ENCODE assay signal across 8 cellular contexts in the genomic region with DNA sequence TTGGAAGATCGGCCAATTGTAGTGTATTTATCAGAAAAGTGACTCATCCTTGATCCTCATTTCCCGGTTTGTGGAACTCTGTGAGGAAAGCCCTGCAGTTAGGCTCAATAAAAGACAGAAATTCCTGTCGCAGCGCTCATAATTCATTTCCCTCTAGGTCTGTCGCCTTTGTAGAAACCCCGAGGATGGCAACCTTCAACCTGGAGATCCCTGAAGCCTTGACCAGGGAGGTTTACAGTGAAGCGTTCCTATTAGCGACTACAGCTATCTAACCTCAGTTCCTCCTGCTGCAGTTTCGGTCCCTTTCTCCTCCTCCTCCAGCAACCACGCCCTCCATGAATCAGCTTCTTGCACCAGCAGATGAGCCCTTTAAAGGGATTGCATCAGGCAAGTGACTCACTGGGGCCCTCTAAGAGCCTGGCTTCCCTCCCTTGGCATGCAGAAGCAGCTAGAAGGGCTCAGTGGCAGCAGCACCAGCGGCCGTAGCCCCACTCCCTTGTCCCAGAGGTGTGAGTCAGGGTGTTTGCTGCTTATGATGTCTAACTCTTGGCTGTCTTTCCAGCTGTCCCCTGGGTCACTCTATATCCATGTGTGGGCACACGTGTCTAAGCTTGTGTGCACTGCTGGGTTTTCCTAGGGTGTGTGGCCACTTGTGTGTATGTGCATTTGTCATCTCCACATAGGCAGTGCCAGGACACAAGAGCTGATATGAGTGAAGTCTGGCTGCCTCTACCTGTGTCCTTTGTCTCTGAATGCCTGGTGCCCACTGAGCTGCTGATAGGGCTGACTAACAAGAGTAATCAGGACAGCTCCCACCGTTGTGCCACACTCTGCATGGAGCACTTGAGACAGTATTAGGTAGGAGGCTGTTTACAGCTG. TPM values are rescaled to one million over a fixed set of nuclear protein-coding genes. Genes with fewer than 3 reads are reported as not detected.
A peak's percentile ranks its signal among the peaks of the same experiment; 100 is the strongest.
DNase-seq lines count a peak whose midpoint lies in the region; ATAC-seq and TF ChIP-seq lines count a peak whose summit lies in the region.

No MANE protein-coding gene starts in this region.

- no peaks in the 10 kb centered on the region for H3K27me3 ChIP-seq in hepatocyte
- H3K27me3 ChIP-seq in rectal smooth muscle tissue (ENCODE audit: control insufficient read depth, insufficient read depth, low read length): no peaks in the 10 kb centered on the region

- CTCF ChIA-PET in GM10248 (lab: Yijun Ruan, JAX): interaction anchor here (0.7 to 2.1 kb wide), 11 partner anchors 10 to 162 kb away, joined by 3 to 17 read pairs (median 4); a partner anchor contains a TSS

- DNase-seq in GM10248 (ENCODE audit: extremely low spot score): peak; percentile 88
- DNase-seq in NCI-H146 (lab: John Stamatoyannopoulos, UW): peak; percentile 76
- peak; percentile 39 to 98 (median 74) for DNase-seq in T-helper 2 cell
- DNase-seq in anterior cingulate cortex (lab: John Stamatoyannopoulos, UW): peak; percentile 40 to 94 (median 79)
- DNase-seq in hepatocyte (ENCODE audit: low spot score): peak; percentile 98
- DNase-seq in cerebellar nuclear complex (lab: John Stamatoyannopoulos, UW): no peak

- POLR2A ChIA-PET in GM10248 (lab: Yijun Ruan, JAX): interaction anchor here (0.6 to 1.7 kb wide), 9 partner anchors 8 to 78 kb away, joined by 3 to 15 read pairs (median 4); a partner anchor contains a TSS

- H3K4me1 ChIP-seq in hepatocyte (ENCODE audit: insufficient read depth) (peaks cover 14% of the 10 kb centered on the region), rectal smooth muscle tissue (ENCODE audit: control insufficient read depth, insufficient read depth, low read length) (peaks cover 20% of the 10 kb centered on the region)

- H3K27ac ChIP-seq in hepatocyte (peak overlapping the region; percentile 96), rectal smooth muscle tissue (ENCODE audit: low read depth, low read length) (peak overlapping the region; percentile 98)

- peak overlapping the region; percentile 76 for H3K4me2 ChIP-seq in hepatocyte

- peaks cover 31% of the 10 kb centered on the region for H4K20me1 ChIP-seq in hepatocyte (ENCODE audit: insufficient read depth, poor library complexity, severe bottlenecking)

- WGBS in hepatocyte (ENCODE audit: low lambda C conversion rate, missing lambda C conversion rate): 6% methylated on average over 14 of the region's 14 CpGs

- H3K79me2 ChIP-seq in hepatocyte: peaks cover 39% of the 10 kb centered on the region

- no peaks in the 10 kb centered on the region for H3K9me2 ChIP-seq in hepatocyte (replicated peaks; ENCODE audit: insufficient read depth)

- peak; percentile 44 for ATAC-seq in HG02759 (IDR thresholded peaks at IDR 0.05; ENCODE audit: unreplicated experiment)

- no peak for TF ChIP-seq CTCF in GM10248 (IDR thresholded peaks at IDR 0.05; ENCODE audit: control extremely low read depth, extremely low read depth, low read depth, missing control alignments)
- no peak for TF ChIP-seq CTCF in hepatocyte (IDR thresholded peaks at IDR 0.05; ENCODE audit: poor library complexity)

- H3K36me3 ChIP-seq in hepatocyte (replicated peaks; ENCODE audit: insufficient read depth, low read depth): no peaks in the 10 kb centered on the region
- peaks cover 6% of the 10 kb centered on the region for H3K36me3 ChIP-seq in rectal smooth muscle tissue (ENCODE audit: control insufficient read depth, insufficient read depth, low read length)

- no peaks in the 10 kb centered on the region for H3K9me3 ChIP-seq in hepatocyte (ENCODE audit: low read depth)

- peak overlapping the region; percentile 92 for H3K9ac ChIP-seq in rectal smooth muscle tissue (ENCODE audit: low read length)

- peak overlapping the region; percentile 4 for H2AFZ ChIP-seq in hepatocyte

- H3K4me3 ChIP-seq in hepatocyte (peak overlapping the region; percentile 18), rectal smooth muscle tissue (ENCODE audit: low read length) (peak overlapping the region; percentile 89)

RNA-seq across cellular contexts. Expression of a gene that starts 0.8 kb away (rescaled TPM):
- total RNA-seq in hepatocyte: 28.2 and 30.7 TPM in 2 replicates
- 48.4 and 56.3 TPM in 2 replicates for polyA plus RNA-seq in hepatocyte

RNA-seq across cellular contexts. Expression of a gene that starts 11.2 kb away (rescaled TPM):
- 9.4 and 10.4 TPM in 2 replicates for total RNA-seq in hepatocyte
- polyA plus RNA-seq in hepatocyte: 54.6 and 63.9 TPM in 2 replicates

Comparison
In these comparisons a context has a peak if more than half of its experiments do, and no peak if none do; other contexts are left out.
1. DNase-seq: peak in GM10248 (single experiment), NCI-H146 (single experiment), T-helper 2 cell (5 of 5), anterior cingulate cortex (58 of 58) and hepatocyte (single experiment); none in cerebellar nuclear complex (0 of 2).